2 cellular contexts compared by ENCODE assay signal in genomic region chr1:41407666-41408252, GRCh38.
A peak's percentile ranks its signal among the peaks of the same experiment; 100 is the strongest.
TF ChIP-seq lines count a peak whose summit lies in the region.

No MANE protein-coding gene starts in this region.

TF ChIP-seq in HEK293, 187 proteins besides CTCF, POLR2A, EP300 and RAD21:
- TF ChIP-seq, protein P1, sequence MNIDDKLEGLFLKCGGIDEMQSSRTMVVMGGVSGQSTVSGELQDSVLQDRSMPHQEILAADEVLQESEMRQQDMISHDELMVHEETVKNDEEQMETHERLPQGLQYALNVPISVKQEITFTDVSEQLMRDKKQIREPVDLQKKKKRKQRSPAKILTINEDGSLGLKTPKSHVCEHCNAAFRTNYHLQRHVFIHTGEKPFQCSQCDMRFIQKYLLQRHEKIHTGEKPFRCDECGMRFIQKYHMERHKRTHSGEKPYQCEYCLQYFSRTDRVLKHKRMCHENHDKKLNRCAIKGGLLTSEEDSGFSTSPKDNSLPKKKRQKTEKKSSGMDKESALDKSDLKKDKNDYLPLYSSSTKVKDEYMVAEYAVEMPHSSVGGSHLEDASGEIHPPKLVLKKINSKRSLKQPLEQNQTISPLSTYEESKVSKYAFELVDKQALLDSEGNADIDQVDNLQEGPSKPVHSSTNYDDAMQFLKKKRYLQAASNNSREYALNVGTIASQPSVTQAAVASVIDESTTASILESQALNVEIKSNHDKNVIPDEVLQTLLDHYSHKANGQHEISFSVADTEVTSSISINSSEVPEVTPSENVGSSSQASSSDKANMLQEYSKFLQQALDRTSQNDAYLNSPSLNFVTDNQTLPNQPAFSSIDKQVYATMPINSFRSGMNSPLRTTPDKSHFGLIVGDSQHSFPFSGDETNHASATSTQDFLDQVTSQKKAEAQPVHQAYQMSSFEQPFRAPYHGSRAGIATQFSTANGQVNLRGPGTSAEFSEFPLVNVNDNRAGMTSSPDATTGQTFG (tag by site-specific recombination; IDR thresholded peaks at IDR 0.05; ENCODE audit: borderline replicate concordance), result no peak
- no peak for TF ChIP-seq ZNF501 (tag by site-specific recombination; IDR thresholded peaks at IDR 0.05)
- no peak for TF ChIP-seq ZIC2 (tag by site-specific recombination; IDR thresholded peaks at IDR 0.05)
- peak; percentile 47 for TF ChIP-seq GLIS1 (tag by site-specific recombination; IDR thresholded peaks at IDR 0.05)
TF ChIP-seq in HEK293: peak in this region for 1.

TF ChIP-seq in H1, 55 proteins besides CTCF, POLR2A, EP300 and RAD21:
- TF ChIP-seq POLR2AphosphoS5 (IDR thresholded peaks at IDR 0.05; ENCODE audit: low read depth, low read length) (no peak), SP4 (IDR thresholded peaks at IDR 0.05; ENCODE audit: low read length) (no peak), HDAC2 (IDR thresholded peaks at IDR 0.05; ENCODE audit: borderline replicate concordance in 1 of 2, low read depth in 2 of 2, low read length in 2 of 2) (no peak), TCF12 (IDR thresholded peaks at IDR 0.05; ENCODE audit: low read depth, low read length) (no peak), TAF7 (optimal IDR thresholded peaks at IDR 0.05; ENCODE audit: borderline replicate concordance, low read depth, low read length) (no peak), CTBP2 (IDR thresholded peaks at IDR 0.05; ENCODE audit: borderline replicate concordance, insufficient read depth, insufficient read length, low read length) (no peak), EZH2 (IDR thresholded peaks at IDR 0.05; ENCODE audit: low read depth, low read length, severe bottlenecking) (no peak), KDM1A (IDR thresholded peaks at IDR 0.05; ENCODE audit: borderline replicate concordance, low read length) (peak; percentile 94), SP1 (IDR thresholded peaks at IDR 0.05; ENCODE audit: low read depth, low read length) (no peak), SIRT6 (IDR thresholded peaks at IDR 0.05; ENCODE audit: low read length) (no peak), RFX5 (IDR thresholded peaks at IDR 0.05; ENCODE audit: borderline replicate concordance, low read depth, low read length) (no peak), TEAD4 (IDR thresholded peaks at IDR 0.05; ENCODE audit: low read depth, low read length) (peak; percentile 36; the same call in 1 of the 2 replicates)
TF ChIP-seq in H1: peak in this region for 2.
